ENCODE assay signal across 1 cellular context in the genomic region with DNA sequence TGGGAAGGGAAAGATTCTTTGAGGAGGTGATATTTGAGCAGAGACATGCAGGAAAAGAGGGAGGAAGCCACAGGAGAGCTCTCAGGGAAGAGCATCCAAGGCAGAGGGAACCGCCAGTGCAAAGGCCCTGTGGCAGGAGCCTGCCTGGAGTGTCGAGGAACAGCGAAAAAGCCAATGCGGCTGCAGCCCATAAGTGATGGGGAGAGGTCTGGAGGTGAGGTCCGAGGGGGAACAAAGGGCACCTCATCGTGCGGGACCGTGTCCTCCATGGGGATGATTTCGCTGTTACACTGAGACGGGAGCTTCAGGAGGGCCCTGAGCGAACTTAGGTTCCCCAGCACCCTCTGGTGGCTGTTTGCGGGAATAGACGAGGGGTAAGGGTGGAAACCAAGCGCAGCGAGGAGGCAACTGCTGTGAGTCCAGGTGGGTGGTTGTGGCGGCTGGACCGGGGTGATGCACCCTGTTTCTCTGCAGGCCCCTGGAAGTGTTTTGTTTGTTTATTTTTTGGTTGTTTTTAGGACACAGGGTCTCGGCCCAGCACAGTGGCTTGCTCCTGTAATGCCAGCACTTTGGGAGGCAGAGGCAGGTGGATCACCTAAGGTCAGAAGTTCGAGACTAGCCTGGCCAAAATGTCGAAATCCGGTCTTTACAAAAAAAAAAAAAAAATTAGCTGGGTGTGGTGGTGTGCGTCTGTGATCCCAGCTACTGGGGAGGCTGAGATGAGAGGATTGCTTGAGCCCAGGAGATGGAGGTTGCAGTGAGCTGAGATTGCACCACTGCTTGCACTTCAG.
TF ChIP-seq lines count a peak whose summit lies in the region.

No MANE protein-coding gene starts in this region.

TF ChIP-seq in HEK293, 187 proteins besides CTCF, POLR2A, EP300 and RAD21 (continued from another document and continues in another):
- TF ChIP-seq, protein P1, sequence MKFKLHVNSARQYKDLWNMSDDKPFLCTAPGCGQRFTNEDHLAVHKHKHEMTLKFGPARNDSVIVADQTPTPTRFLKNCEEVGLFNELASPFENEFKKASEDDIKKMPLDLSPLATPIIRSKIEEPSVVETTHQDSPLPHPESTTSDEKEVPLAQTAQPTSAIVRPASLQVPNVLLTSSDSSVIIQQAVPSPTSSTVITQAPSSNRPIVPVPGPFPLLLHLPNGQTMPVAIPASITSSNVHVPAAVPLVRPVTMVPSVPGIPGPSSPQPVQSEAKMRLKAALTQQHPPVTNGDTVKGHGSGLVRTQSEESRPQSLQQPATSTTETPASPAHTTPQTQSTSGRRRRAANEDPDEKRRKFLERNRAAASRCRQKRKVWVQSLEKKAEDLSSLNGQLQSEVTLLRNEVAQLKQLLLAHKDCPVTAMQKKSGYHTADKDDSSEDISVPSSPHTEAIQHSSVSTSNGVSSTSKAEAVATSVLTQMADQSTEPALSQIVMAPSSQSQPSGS (tag by site-specific recombination; IDR thresholded peaks at IDR 0.05; ENCODE audit: low read depth): no peak
- TF ChIP-seq ZNF324 (tag by site-specific recombination; IDR thresholded peaks at IDR 0.05) (no peak), HOXD13 (CRISPR knock-in tag; IDR thresholded peaks at IDR 0.05; ENCODE audit: borderline replicate concordance) (no peak), ZNF19 (tag by site-specific recombination; IDR thresholded peaks at IDR 0.05; ENCODE audit: low read depth) (no peak), ZNF529 (tag by site-specific recombination; IDR thresholded peaks at IDR 0.05; ENCODE audit: insufficient replicate concordance) (no peak), ZFP69B (tag by site-specific recombination; IDR thresholded peaks at IDR 0.05) (no peak), ZSCAN23 (tag by site-specific recombination; IDR thresholded peaks at IDR 0.05) (no peak), ZNF341 (tag by site-specific recombination; IDR thresholded peaks at IDR 0.05; ENCODE audit: low read depth) (peak; percentile 42; the same call in 1 of the 2 replicates), IKZF3 (tag by site-specific recombination; IDR thresholded peaks at IDR 0.05) (no peak), ZSCAN30 (tag by site-specific recombination; IDR thresholded peaks at IDR 0.05) (peak; percentile 27; the same call in 1 of the 2 replicates), ZNF354C (tag by site-specific recombination; IDR thresholded peaks at IDR 0.05; ENCODE audit: borderline replicate concordance, low read depth) (no peak), ZNF133 (tag by site-specific recombination; IDR thresholded peaks at IDR 0.05) (no peak), YY2 (tag by site-specific recombination; IDR thresholded peaks at IDR 0.05) (no peak), WT1 (tag by site-specific recombination; IDR thresholded peaks at IDR 0.05) (no peak), ZFP37 (tag by site-specific recombination; IDR thresholded peaks at IDR 0.05) (0 out of 2 replicates have a peak, but pooled peaks have one; percentile 33), ZNF274 (IDR thresholded peaks at IDR 0.05; ENCODE audit: low read length) (no peak), ZNF274 (tag by site-specific recombination; IDR thresholded peaks at IDR 0.05; ENCODE audit: borderline replicate concordance) (no peak), ZXDB (tag by site-specific recombination; IDR thresholded peaks at IDR 0.05) (peak; percentile 32; the same call in 1 of the 2 replicates), ZNF654 (tag by site-specific recombination; IDR thresholded peaks at IDR 0.05; ENCODE audit: low read depth) (peak; percentile 68), ZNF2 (tag by site-specific recombination; IDR thresholded peaks at IDR 0.05) (peak; percentile 49; the same call in 1 of the 2 replicates), GLIS1 (tag by site-specific recombination; IDR thresholded peaks at IDR 0.05) (peak; percentile 47), ZNF624 (tag by site-specific recombination; IDR thresholded peaks at IDR 0.05) (no peak), ZNF184 (tag by site-specific recombination; IDR thresholded peaks at IDR 0.05) (no peak), ZNF140 (tag by site-specific recombination; IDR thresholded peaks at IDR 0.05) (no peak), ZNF776 (tag by site-specific recombination; IDR thresholded peaks at IDR 0.05; ENCODE audit: borderline replicate concordance) (no peak), SP7 (tag by site-specific recombination; IDR thresholded peaks at IDR 0.05) (0 out of 2 replicates have a peak, but pooled peaks have one; percentile 20), ZNF792 (tag by site-specific recombination; IDR thresholded peaks at IDR 0.05) (no peak), ZNF48 (tag by site-specific recombination; IDR thresholded peaks at IDR 0.05) (no peak), SCRT1 (tag by site-specific recombination; IDR thresholded peaks at IDR 0.05; ENCODE audit: borderline replicate concordance) (0 out of 2 replicates have a peak, but pooled peaks have one; percentile 55), ZIC2 (tag by site-specific recombination; IDR thresholded peaks at IDR 0.05) (peak; percentile 56), KLF8 (tag by site-specific recombination; IDR thresholded peaks at IDR 0.05) (peak; percentile 43; the same call in 1 of the 2 replicates), EGR2 (tag by site-specific recombination; IDR thresholded peaks at IDR 0.05; ENCODE audit: low read depth) (0 out of 2 replicates have a peak, but pooled peaks have one; percentile 36)
- TF ChIP-seq, protein P2, sequence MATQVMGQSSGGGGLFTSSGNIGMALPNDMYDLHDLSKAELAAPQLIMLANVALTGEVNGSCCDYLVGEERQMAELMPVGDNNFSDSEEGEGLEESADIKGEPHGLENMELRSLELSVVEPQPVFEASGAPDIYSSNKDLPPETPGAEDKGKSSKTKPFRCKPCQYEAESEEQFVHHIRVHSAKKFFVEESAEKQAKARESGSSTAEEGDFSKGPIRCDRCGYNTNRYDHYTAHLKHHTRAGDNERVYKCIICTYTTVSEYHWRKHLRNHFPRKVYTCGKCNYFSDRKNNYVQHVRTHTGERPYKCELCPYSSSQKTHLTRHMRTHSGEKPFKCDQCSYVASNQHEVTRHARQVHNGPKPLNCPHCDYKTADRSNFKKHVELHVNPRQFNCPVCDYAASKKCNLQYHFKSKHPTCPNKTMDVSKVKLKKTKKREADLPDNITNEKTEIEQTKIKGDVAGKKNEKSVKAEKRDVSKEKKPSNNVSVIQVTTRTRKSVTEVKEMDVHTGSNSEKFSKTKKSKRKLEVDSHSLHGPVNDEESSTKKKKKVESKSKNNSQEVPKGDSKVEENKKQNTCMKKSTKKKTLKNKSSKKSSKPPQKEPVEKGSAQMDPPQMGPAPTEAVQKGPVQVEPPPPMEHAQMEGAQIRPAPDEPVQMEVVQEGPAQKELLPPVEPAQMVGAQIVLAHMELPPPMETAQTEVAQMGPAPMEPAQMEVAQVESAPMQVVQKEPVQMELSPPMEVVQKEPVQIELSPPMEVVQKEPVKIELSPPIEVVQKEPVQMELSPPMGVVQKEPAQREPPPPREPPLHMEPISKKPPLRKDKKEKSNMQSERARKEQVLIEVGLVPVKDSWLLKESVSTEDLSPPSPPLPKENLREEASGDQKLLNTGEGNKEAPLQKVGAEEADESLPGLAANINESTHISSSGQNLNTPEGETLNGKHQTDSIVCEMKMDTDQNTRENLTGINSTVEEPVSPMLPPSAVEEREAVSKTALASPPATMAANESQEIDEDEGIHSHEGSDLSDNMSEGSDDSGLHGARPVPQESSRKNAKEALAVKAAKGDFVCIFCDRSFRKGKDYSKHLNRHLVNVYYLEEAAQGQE (tag by site-specific recombination; IDR thresholded peaks at IDR 0.05): peak; percentile 31; the same call in 1 of the 2 replicates
- TF ChIP-seq, protein P3, sequence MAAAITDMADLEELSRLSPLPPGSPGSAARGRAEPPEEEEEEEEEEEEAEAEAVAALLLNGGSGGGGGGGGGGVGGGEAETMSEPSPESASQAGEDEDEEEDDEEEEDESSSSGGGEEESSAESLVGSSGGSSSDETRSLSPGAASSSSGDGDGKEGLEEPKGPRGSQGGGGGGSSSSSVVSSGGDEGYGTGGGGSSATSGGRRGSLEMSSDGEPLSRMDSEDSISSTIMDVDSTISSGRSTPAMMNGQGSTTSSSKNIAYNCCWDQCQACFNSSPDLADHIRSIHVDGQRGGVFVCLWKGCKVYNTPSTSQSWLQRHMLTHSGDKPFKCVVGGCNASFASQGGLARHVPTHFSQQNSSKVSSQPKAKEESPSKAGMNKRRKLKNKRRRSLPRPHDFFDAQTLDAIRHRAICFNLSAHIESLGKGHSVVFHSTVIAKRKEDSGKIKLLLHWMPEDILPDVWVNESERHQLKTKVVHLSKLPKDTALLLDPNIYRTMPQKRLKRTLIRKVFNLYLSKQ (tag by site-specific recombination; IDR thresholded peaks at IDR 0.05; ENCODE audit: borderline replicate concordance): no peak
- TF ChIP-seq, protein P4, sequence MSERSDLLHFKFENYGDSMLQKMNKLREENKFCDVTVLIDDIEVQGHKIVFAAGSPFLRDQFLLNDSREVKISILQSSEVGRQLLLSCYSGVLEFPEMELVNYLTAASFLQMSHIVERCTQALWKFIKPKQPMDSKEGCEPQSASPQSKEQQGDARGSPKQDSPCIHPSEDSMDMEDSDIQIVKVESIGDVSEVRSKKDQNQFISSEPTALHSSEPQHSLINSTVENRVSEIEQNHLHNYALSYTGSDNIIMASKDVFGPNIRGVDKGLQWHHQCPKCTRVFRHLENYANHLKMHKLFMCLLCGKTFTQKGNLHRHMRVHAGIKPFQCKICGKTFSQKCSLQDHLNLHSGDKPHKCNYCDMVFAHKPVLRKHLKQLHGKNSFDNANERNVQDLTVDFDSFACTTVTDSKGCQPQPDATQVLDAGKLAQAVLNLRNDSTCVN (tag by site-specific recombination; optimal IDR thresholded peaks at IDR 0.05): peak; percentile 16
- TF ChIP-seq, protein P5, sequence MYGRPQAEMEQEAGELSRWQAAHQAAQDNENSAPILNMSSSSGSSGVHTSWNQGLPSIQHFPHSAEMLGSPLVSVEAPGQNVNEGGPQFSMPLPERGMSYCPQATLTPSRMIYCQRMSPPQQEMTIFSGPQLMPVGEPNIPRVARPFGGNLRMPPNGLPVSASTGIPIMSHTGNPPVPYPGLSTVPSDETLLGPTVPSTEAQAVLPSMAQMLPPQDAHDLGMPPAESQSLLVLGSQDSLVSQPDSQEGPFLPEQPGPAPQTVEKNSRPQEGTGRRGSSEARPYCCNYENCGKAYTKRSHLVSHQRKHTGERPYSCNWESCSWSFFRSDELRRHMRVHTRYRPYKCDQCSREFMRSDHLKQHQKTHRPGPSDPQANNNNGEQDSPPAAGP (tag by site-specific recombination; IDR thresholded peaks at IDR 0.05): 0 out of 2 replicates have a peak, but pooled peaks have one; percentile 29
- TF ChIP-seq, protein P6, sequence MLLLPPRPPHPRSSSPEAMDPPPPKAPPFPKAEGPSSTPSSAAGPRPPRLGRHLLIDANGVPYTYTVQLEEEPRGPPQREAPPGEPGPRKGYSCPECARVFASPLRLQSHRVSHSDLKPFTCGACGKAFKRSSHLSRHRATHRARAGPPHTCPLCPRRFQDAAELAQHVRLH (tag by site-specific recombination; IDR thresholded peaks at IDR 0.05): peak; percentile 85
- TF ChIP-seq, protein P7, sequence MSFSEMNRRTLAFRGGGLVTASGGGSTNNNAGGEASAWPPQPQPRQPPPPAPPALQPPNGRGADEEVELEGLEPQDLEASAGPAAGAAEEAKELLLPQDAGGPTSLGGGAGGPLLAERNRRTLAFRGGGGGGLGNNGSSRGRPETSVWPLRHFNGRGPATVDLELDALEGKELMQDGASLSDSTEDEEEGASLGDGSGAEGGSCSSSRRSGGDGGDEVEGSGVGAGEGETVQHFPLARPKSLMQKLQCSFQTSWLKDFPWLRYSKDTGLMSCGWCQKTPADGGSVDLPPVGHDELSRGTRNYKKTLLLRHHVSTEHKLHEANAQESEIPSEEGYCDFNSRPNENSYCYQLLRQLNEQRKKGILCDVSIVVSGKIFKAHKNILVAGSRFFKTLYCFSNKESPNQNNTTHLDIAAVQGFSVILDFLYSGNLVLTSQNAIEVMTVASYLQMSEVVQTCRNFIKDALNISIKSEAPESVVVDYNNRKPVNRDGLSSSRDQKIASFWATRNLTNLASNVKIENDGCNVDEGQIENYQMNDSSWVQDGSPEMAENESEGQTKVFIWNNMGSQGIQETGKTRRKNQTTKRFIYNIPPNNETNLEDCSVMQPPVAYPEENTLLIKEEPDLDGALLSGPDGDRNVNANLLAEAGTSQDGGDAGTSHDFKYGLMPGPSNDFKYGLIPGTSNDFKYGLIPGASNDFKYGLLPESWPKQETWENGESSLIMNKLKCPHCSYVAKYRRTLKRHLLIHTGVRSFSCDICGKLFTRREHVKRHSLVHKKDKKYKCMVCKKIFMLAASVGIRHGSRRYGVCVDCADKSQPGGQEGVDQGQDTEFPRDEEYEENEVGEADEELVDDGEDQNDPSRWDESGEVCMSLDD (tag by site-specific recombination; IDR thresholded peaks at IDR 0.05): peak; percentile 12; the same call in 1 of the 2 replicates
- TF ChIP-seq, protein P8, sequence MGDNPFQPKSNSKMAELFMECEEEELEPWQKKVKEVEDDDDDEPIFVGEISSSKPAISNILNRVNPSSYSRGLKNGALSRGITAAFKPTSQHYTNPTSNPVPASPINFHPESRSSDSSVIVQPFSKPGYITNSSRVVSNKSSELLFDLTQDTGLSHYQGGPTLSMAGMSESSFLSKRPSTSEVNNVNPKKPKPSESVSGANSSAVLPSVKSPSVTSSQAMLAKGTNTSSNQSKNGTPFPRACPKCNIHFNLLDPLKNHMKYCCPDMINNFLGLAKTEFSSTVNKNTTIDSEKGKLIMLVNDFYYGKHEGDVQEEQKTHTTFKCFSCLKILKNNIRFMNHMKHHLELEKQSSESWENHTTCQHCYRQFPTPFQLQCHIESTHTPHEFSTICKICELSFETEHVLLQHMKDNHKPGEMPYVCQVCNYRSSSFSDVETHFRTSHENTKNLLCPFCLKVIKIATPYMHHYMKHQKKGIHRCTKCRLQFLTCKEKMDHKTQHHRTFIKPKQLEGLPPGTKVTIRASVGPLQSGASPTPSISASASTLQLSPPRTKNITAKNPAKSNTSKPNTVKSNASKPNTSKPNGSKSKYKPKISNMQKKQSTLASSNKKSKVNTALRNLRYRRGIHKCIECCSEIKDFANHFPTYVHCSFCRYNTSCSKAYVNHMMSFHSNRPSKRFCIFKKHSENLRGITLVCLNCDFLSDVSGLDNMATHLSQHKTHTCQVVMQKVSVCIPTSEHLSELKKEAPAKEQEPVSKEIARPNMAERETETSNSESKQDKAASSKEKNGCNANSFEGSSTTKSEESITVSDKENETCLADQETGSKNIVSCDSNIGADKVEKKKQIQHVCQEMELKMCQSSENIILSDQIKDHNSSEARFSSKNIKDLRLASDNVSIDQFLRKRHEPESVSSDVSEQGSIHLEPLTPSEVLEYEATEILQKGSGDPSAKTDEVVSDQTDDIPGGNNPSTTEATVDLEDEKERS (tag by site-specific recombination; IDR thresholded peaks at IDR 0.05): 0 out of 2 replicates have a peak, but pooled peaks have one; percentile 35
- TF ChIP-seq, protein P9, sequence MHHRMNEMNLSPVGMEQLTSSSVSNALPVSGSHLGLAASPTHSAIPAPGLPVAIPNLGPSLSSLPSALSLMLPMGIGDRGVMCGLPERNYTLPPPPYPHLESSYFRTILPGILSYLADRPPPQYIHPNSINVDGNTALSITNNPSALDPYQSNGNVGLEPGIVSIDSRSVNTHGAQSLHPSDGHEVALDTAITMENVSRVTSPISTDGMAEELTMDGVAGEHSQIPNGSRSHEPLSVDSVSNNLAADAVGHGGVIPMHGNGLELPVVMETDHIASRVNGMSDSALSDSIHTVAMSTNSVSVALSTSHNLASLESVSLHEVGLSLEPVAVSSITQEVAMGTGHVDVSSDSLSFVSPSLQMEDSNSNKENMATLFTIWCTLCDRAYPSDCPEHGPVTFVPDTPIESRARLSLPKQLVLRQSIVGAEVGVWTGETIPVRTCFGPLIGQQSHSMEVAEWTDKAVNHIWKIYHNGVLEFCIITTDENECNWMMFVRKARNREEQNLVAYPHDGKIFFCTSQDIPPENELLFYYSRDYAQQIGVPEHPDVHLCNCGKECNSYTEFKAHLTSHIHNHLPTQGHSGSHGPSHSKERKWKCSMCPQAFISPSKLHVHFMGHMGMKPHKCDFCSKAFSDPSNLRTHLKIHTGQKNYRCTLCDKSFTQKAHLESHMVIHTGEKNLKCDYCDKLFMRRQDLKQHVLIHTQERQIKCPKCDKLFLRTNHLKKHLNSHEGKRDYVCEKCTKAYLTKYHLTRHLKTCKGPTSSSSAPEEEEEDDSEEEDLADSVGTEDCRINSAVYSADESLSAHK (tag by site-specific recombination; IDR thresholded peaks at IDR 0.05): no peak
